ENCODE assay signal across 9 cellular contexts in genomic region chr16:11201498-11202259, GRCh38. TPM values are rescaled to one million over a fixed set of nuclear protein-coding genes. Genes with fewer than 3 reads are reported as not detected.
DNase-seq lines count a peak whose midpoint lies in the region; ATAC-seq and TF ChIP-seq lines count a peak whose summit lies in the region.
"Had no signal": no experiment of that assay in that cellular context is flagged by ENCODE, and none has a peak within 500 bp of the region (broad histone marks: within the 10 kb centered on the region; RNA-seq: fewer than 3 reads in every experiment).

No MANE protein-coding gene starts in this region.

- H3K9me3 ChIP-seq in HAP-1, result no peaks in the 10 kb centered on the region
- H3K9me3 ChIP-seq: lower lobe of right lung had no signal

- H3K27me3 ChIP-seq in HAP-1 (ENCODE audit: low read depth), result no peaks in the 10 kb centered on the region

- DNase-seq in NB4 (ENCODE audit: low read depth) (peak; percentile 88), choroid plexus epithelial cell (ENCODE audit: low read depth) (peak; percentile 31), omental fat pad (ENCODE audit: low spot score) (no peak), HAP-1 (ENCODE audit: low spot score in 2 of 2) (no peak), NCI-H1417 treated with DMSO at 0.1 percent for 48 hours (lab: John Stamatoyannopoulos, UW) (no peak)
- DNase-seq: lower lobe of right lung had no signal

- TF ChIP-seq CTCF in NB4 (IDR thresholded peaks at IDR 0.05; ENCODE audit: low read depth, low read length) (no peak), choroid plexus epithelial cell (conservative IDR thresholded peaks at IDR 0.05; ENCODE audit: low read depth, low read length) (no peak), omental fat pad (IDR thresholded peaks at IDR 0.05) (no peak)

- no peak for TF ChIP-seq POLR2A in NB4 (IDR thresholded peaks at IDR 0.05; ENCODE audit: extremely low read depth, insufficient read length)

- in situ Hi-C loops in HAP-1 (cut with MboI; ENCODE audit: low sequenced_read_pairs), result no loop called here

- H3K36me3 ChIP-seq in HAP-1 (replicated peaks), result no peaks in the 10 kb centered on the region
- H3K36me3 ChIP-seq: lower lobe of right lung had no signal

- H3K4me1 ChIP-seq in HAP-1, result peaks cover 6% of the 10 kb centered on the region; the same call in 1 of the 2 replicates

- H3K4me3 ChIP-seq in NB4 (ENCODE audit: low read depth, low read length) (peak overlapping the region; percentile 28), choroid plexus epithelial cell (ENCODE audit: low read depth, low read length) (no peak overlapping the region), HAP-1 (no peak overlapping the region)
- H3K4me3 ChIP-seq: lower lobe of right lung had no signal

- ATAC-seq in GM18511 (IDR thresholded peaks at IDR 0.05; ENCODE audit: unreplicated experiment) (peak; percentile 7), omental fat pad (ENCODE audit: low FRiP score) (peak; percentile 53), GM21390 (IDR thresholded peaks at IDR 0.05; ENCODE audit: unreplicated experiment) (no peak), GM18519 (IDR thresholded peaks at IDR 0.05; ENCODE audit: low FRiP score, unreplicated experiment) (no peak)
- ATAC-seq: lower lobe of right lung had no signal

RNA-seq across cellular contexts. Expression of gene SOCS1, which starts 54.3 kb away (rescaled TPM):
- 10 to 100 TPM in 2 of 4 donors, 1 to 10 TPM in 2; 6.5 to 26.8 (median 18.0) TPM for total RNA-seq in omental fat pad

Comparison
In these comparisons a context has a peak if more than half of its experiments do, and no peak if none do; other contexts are left out.
1. ATAC-seq: peak in GM18511 (single experiment) and omental fat pad (single experiment); none in GM21390 (single experiment) and GM18519 (single experiment).
2. DNase-seq: peak in NB4 (single experiment) and choroid plexus epithelial cell (single experiment); none in omental fat pad (single experiment), HAP-1 (0 of 2) and NCI-H1417 treated with DMSO at 0.1 percent for 48 hours (single experiment).